Comparison of ENCODE assay signal across 21 cellular contexts in the genomic region with DNA sequence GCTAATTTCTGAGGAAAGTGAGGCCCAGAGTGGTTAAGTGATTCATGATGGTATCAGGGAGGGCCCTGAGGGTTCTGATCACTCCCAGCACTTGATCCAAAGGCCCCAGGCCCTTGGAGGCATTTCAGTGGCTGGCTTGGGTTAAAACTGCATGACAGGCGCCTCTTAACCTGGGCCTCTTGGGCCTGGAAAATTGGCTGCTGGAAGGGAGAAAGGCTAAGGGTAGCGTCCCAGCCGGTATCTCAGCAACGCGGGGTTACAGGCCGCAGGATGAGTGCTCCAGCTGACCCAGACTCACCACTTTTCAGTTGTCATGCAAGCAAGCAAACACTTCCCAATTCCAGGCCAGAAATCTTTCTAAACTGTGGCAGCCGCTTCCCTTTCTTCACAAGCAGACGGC.
DNase-seq lines count a peak whose midpoint lies in the region; ATAC-seq and TF ChIP-seq lines count a peak whose summit lies in the region.
"Had no signal": no experiment of that assay in that cellular context is flagged by ENCODE, and none has a peak within 500 bp of the region (broad histone marks: within the 10 kb centered on the region; RNA-seq: fewer than 3 reads in every experiment).

No MANE protein-coding gene starts in this region.

- H3K27ac ChIP-seq in transverse colon = no peak overlapping the region
- H3K27ac ChIP-seq: adrenal gland, PC-9, right lobe of liver, VCaP had no signal

- H3K4me3 ChIP-seq in transverse colon = no peak overlapping the region
- H3K4me3 ChIP-seq: adrenal gland, PC-9, right lobe of liver had no signal

- no peaks in the 10 kb centered on the region for H3K36me3 ChIP-seq in transverse colon
- H3K36me3 ChIP-seq: adrenal gland, right lobe of liver had no signal

- WGBS in transverse colon (ENCODE audit: low coverage in 1 of 2), 2 donors = 75% methylated on average over 8 of the region's 8 CpGs; no CpG with 5 or more reads in 1 of the 2 donors

- ATAC-seq in sciatic nerve (peak; percentile 80), GM19035 (IDR thresholded peaks at IDR 0.05; ENCODE audit: unreplicated experiment) (no peak)
- ATAC-seq: naive thymus-derived CD8-positive, alpha-beta T cell; T-helper 17 cell had no signal

- no peak for TF ChIP-seq CTCF in transverse colon (IDR thresholded peaks at IDR 0.05)

- TF ChIP-seq EP300 in transverse colon (IDR thresholded peaks at IDR 0.05; ENCODE audit: low read depth) = no peak

- H3K4me1 ChIP-seq in transverse colon = peaks cover 0 to 4% (median 0%) of the 10 kb centered on the region in 4 donors
- H3K4me1 ChIP-seq: adrenal gland had no signal

- DNase-seq in ELR (ENCODE audit: low read depth) (peak; percentile 14), NOMO-1 treated with dmso at 0.1 percent for 144 hours (lab: John Stamatoyannopoulos, UW; ENCODE audit: unreplicated experiment) (peak; percentile 14), iPS-NIHi7 (ENCODE audit: extremely low spot score) (peak; percentile 33), sciatic nerve (ENCODE audit: low spot score) (no peak), transverse colon (no peak), NCI-H345 treated with DMSO at 0.1 percent for 48 hours (lab: John Stamatoyannopoulos, UW; ENCODE audit: unreplicated experiment) (no peak), GF-D8 (lab: John Stamatoyannopoulos, UW) (no peak)
- DNase-seq: activated CD4-positive, alpha-beta T cell treated with anti-CD3 and anti-CD28 coated beads, Interleukin-2, amount 50 U/mL, for 1 hour; activated CD8-positive, alpha-beta memory T cell treated with anti-CD3 and anti-CD28 coated beads, Interleukin-2, amount 50 U/mL, for 4 hours; activated effector memory CD4-positive, alpha-beta T cell treated with Interleukin-2 at 50 U/mL for 16 hours; adrenal gland; hippocampal formation; kidney; naive thymus-derived CD8-positive, alpha-beta T cell; NCI-H187; NCI-H82; PC-9; right lobe of liver; T-helper 17 cell had no signal

- peaks cover 3% of the 10 kb centered on the region for H3K27me3 ChIP-seq in transverse colon
- H3K27me3 ChIP-seq: adrenal gland, right lobe of liver had no signal

- in situ Hi-C loops in transverse colon (cut with MboI; ENCODE audit: low pct_ligation_motif_present in 1 of 4, low pct_unique_long_range_greater_than_20kb in 1 of 4, low sequenced_read_pairs in 3 of 4) = loop anchor here in 1 of 4 donors (25.0 kb wide), 1 partner anchor 675 kb away; no protein-coding TSS in a partner anchor

- no peaks in the 10 kb centered on the region for H3K9me3 ChIP-seq in transverse colon
- H3K9me3 ChIP-seq: adrenal gland, right lobe of liver had no signal

- TF ChIP-seq POLR2A in transverse colon (IDR thresholded peaks at IDR 0.05) = no peak

- intact Hi-C loops in sciatic nerve (cut with DNase I) = no loop called here
- intact Hi-C loops in transverse colon (cut with DNase I; ENCODE audit: low total_unique reads) = no loop called here

Comparison
In these comparisons a context has a peak if more than half of its experiments do, and no peak if none do; other contexts are left out.
1. DNase-seq: peak in ELR (single experiment), NOMO-1 treated with dmso at 0.1 percent for 144 hours (single experiment) and iPS-NIHi7 (single experiment); none in sciatic nerve (single experiment), transverse colon (single experiment), NCI-H345 treated with DMSO at 0.1 percent for 48 hours (single experiment) and GF-D8 (single experiment).